12 cellular contexts compared by ENCODE assay signal in genomic region chr22:27100789-27101188, GRCh38.
A peak's percentile ranks its signal among the peaks of the same experiment; 100 is the strongest.
DNase-seq lines count a peak whose midpoint lies in the region; ATAC-seq and TF ChIP-seq lines count a peak whose summit lies in the region.
"Had no signal": no experiment of that assay in that cellular context is flagged by ENCODE, and none has a peak within 500 bp of the region (broad histone marks: within the 10 kb centered on the region; RNA-seq: fewer than 3 reads in every experiment).

No MANE protein-coding gene starts in this region.

- H3K36me3 ChIP-seq in HEK293 (ENCODE audit: control insufficient read depth in 2 of 2, insufficient read depth in 1 of 2, low read length in 2 of 2) (no peaks in the 10 kb centered on the region), SK-N-SH (replicated peaks in 1 of 2; ENCODE audit: control insufficient read depth in 1 of 2, insufficient read depth in 2 of 2, low read length in 1 of 2) (no peaks in the 10 kb centered on the region), hepatocyte (replicated peaks; ENCODE audit: insufficient read depth, low read depth) (no peaks in the 10 kb centered on the region), skeletal muscle satellite cell (ENCODE audit: insufficient read depth, low read length) (no peaks in the 10 kb centered on the region)
- no peaks in the 10 kb centered on the region for H3K36me3 ChIP-seq in CD4-positive, alpha-beta memory T cell (ENCODE audit: insufficient read depth, low read length)
- H3K36me3 ChIP-seq: stomach had no signal

- no peak overlapping the region for H3K27ac ChIP-seq in HEK293 (ENCODE audit: extremely low read depth, low read depth, low read length)
- H3K27ac ChIP-seq in SK-N-SH (ENCODE audit: low read depth in 2 of 2, low read length in 1 of 2): no peak overlapping the region
- no peak overlapping the region for H3K27ac ChIP-seq in hepatocyte
- no peak overlapping the region for H3K27ac ChIP-seq in CD4-positive, alpha-beta memory T cell (ENCODE audit: low read depth, low read length)

- H3K4me3 ChIP-seq in HEK293 (ENCODE audit: low read depth, low read length) (peak overlapping the region; percentile 5; the same call in 1 of the 2 replicates), SK-N-SH (ENCODE audit: low read depth in 2 of 2, low read length in 1 of 2) (no peak overlapping the region), hepatocyte (no peak overlapping the region), skeletal muscle satellite cell (ENCODE audit: low read length) (no peak overlapping the region)
- no peak overlapping the region for H3K4me3 ChIP-seq in CD4-positive, alpha-beta memory T cell (ENCODE audit: low read length in 2 of 2)
- H3K4me3 ChIP-seq: skin epidermis, stomach had no signal

- no peaks in the 10 kb centered on the region for H3K36me3 Mint-ChIP-seq in CD4-positive, alpha-beta memory T cell
- no peaks in the 10 kb centered on the region for H3K36me3 Mint-ChIP-seq in natural killer cell treated with Interleukin-12 subunit alpha and Interleukin-12 subunit beta and Interleukin-15 and Interleukin-18, amount 100 ng/mL, for 72 hours

- intact Hi-C loops in CD4-positive, alpha-beta memory T cell (cut with micrococcal nuclease): no loop called here

- peaks cover 0 to 3% (median 0%) of the 10 kb centered on the region in 8 donors for H3K9me3 Mint-ChIP-seq in CD4-positive, alpha-beta memory T cell
- no peaks in the 10 kb centered on the region for H3K9me3 Mint-ChIP-seq in natural killer cell treated with Interleukin-12 subunit alpha and Interleukin-12 subunit beta and Interleukin-15 and Interleukin-18, amount 100 ng/mL, for 72 hours
- H3K9me3 Mint-ChIP-seq: dendritic cell treated with granulocyte-macrophage colony-stimulating factor and Interleukin-4, amounts not matched to agents 40 ng/mL and 50 ng/mL, for 4 days had no signal

- H3K4me3 Mint-ChIP-seq in CD4-positive, alpha-beta memory T cell: no peak overlapping the region
- no peak overlapping the region for H3K4me3 Mint-ChIP-seq in natural killer cell treated with Interleukin-12 subunit alpha and Interleukin-12 subunit beta and Interleukin-15 and Interleukin-18, amount 100 ng/mL, for 72 hours
- H3K4me3 Mint-ChIP-seq: dendritic cell treated with granulocyte-macrophage colony-stimulating factor and Interleukin-4, amounts not matched to agents 40 ng/mL and 50 ng/mL, for 4 days had no signal

- peaks cover 18% of the 10 kb centered on the region in 2 donors for H3K27me3 Mint-ChIP-seq in CD4-positive, alpha-beta memory T cell
- peaks cover 24 to 33% of the 10 kb centered on the region in 2 donors for H3K27me3 Mint-ChIP-seq in natural killer cell treated with Interleukin-12 subunit alpha and Interleukin-12 subunit beta and Interleukin-15 and Interleukin-18, amount 100 ng/mL, for 72 hours

- CTCF ChIA-PET in HEK293 (lab: Yijun Ruan, JAX): interaction anchor here (0.7 kb wide), 1 partner anchor 118 kb away, joined by 5 read pairs; no protein-coding TSS in a partner anchor
- CTCF ChIA-PET in SK-N-SH (lab: Yijun Ruan, JAX): interaction anchor here (0.9 kb wide), 1 partner anchor 11 kb away, joined by 3 read pairs; no protein-coding TSS in a partner anchor
- CTCF ChIA-PET in CD4-positive, alpha-beta memory T cell (lab: Charles Lee; ENCODE audit: partially characterized antibody): no interaction called here

- no peak overlapping the region for H3K27ac Mint-ChIP-seq in CD4-positive, alpha-beta memory T cell
- H3K27ac Mint-ChIP-seq in natural killer cell treated with Interleukin-12 subunit alpha and Interleukin-12 subunit beta and Interleukin-15 and Interleukin-18, amount 100 ng/mL, for 72 hours: no peak overlapping the region
- H3K27ac Mint-ChIP-seq: dendritic cell treated with granulocyte-macrophage colony-stimulating factor and Interleukin-4, amounts not matched to agents 40 ng/mL and 50 ng/mL, for 4 days had no signal

- 7% methylated on average over 5 of the region's 18 CpGs for WGBS in SK-N-SH (ENCODE audit: low lambda C conversion rate)
- WGBS in hepatocyte (ENCODE audit: low lambda C conversion rate, missing lambda C conversion rate): 7% methylated on average over 18 of the region's 18 CpGs

- H3K4me2 ChIP-seq in SK-N-SH: peak overlapping the region; percentile 52
- peak overlapping the region; percentile 9 for H3K4me2 ChIP-seq in hepatocyte
- peak overlapping the region; percentile 32 for H3K4me2 ChIP-seq in skeletal muscle satellite cell (ENCODE audit: low read length)

- no peak for ATAC-seq in natural killer cell treated with Interleukin-12 subunit alpha and Interleukin-12 subunit beta and Interleukin-15 and Interleukin-18, amount 100 ng/mL, for 72 hours

- H3K9me3 ChIP-seq in HEK293 (ENCODE audit: control insufficient read depth, insufficient read depth, low read depth, low read length) (no peaks in the 10 kb centered on the region), SK-N-SH (no peaks in the 10 kb centered on the region), hepatocyte (ENCODE audit: low read depth) (no peaks in the 10 kb centered on the region), skeletal muscle satellite cell (replicated peaks; ENCODE audit: low read length) (no peaks in the 10 kb centered on the region)
- no peaks in the 10 kb centered on the region for H3K9me3 ChIP-seq in CD4-positive, alpha-beta memory T cell (ENCODE audit: control insufficient read depth in 1 of 2, low read length in 2 of 2)
- H3K9me3 ChIP-seq: stomach had no signal

- TF ChIP-seq CTCF in HEK293 (tag by site-specific recombination; IDR thresholded peaks at IDR 0.05) (no peak), SK-N-SH (IDR thresholded peaks at IDR 0.05) (no peak), hepatocyte (IDR thresholded peaks at IDR 0.05; ENCODE audit: poor library complexity) (no peak)

- peaks cover 4% of the 10 kb centered on the region for H3F3A ChIP-seq in SK-N-SH (replicated peaks; ENCODE audit: insufficient read depth)

- peaks cover 63% of the 10 kb centered on the region; the same call in 1 of the 2 replicates for H3K27me3 ChIP-seq in SK-N-SH (ENCODE audit: insufficient read depth)
- peaks cover 7% of the 10 kb centered on the region for H3K27me3 ChIP-seq in hepatocyte
- peaks cover 51% of the 10 kb centered on the region for H3K27me3 ChIP-seq in skeletal muscle satellite cell (ENCODE audit: control insufficient read depth, insufficient read depth, low read length)
- no peaks in the 10 kb centered on the region for H3K27me3 ChIP-seq in CD4-positive, alpha-beta memory T cell (ENCODE audit: insufficient read depth, low read length)

- H3K4me1 ChIP-seq in HEK293 (ENCODE audit: control insufficient read depth, insufficient read depth, low read length) (peaks cover 2% of the 10 kb centered on the region; the same call in 1 of the 2 replicates), SK-N-SH (ENCODE audit: control insufficient read depth in 1 of 2, insufficient read depth in 2 of 2, low read depth in 1 of 2, low read length in 1 of 2) (peaks cover 0 to 11% of the 10 kb centered on the region in 2 experiments; a peak in 1 of 4 replicates), hepatocyte (ENCODE audit: insufficient read depth) (peaks cover 8% of the 10 kb centered on the region), skeletal muscle satellite cell (ENCODE audit: control insufficient read depth, insufficient read depth, low read length) (peaks cover 15% of the 10 kb centered on the region)
- H3K4me1 ChIP-seq in CD4-positive, alpha-beta memory T cell (ENCODE audit: insufficient read depth, low read length): no peaks in the 10 kb centered on the region

- H3K9ac ChIP-seq in SK-N-SH: no peak overlapping the region
- H3K9ac ChIP-seq in skeletal muscle satellite cell (ENCODE audit: low read depth, low read length): no peak overlapping the region

- no peaks in the 10 kb centered on the region for H3K9me2 ChIP-seq in SK-N-SH
- no peaks in the 10 kb centered on the region for H3K9me2 ChIP-seq in hepatocyte (replicated peaks; ENCODE audit: insufficient read depth)

- H2AFZ ChIP-seq in SK-N-SH (ENCODE audit: low read depth) (no peak overlapping the region), hepatocyte (no peak overlapping the region)

- DNase-seq in SK-N-SH (peak; percentile 76), hepatocyte (ENCODE audit: low spot score) (peak; percentile 70)
- DNase-seq in CD4-positive, alpha-beta memory T cell: no peak
- DNase-seq in natural killer cell treated with Interleukin-12 subunit alpha and Interleukin-12 subunit beta and Interleukin-15 and Interleukin-18, amount 100 ng/mL, for 72 hours (ENCODE audit: low spot score): no peak
- DNase-seq in NK-92 treated with Interleukin-12 subunit alpha and Interleukin-12 subunit beta, amount 100 ng/mL, for 24 hours (lab: John Stamatoyannopoulos, UW): no peak
- DNase-seq: activated CD8-positive, alpha-beta memory T cell treated with anti-CD3 and anti-CD28 coated beads, Interleukin-2, amount 50 U/mL, for 4 hours; stomach; T-helper 1 cell had no signal

- no peaks in the 10 kb centered on the region for H3K79me2 ChIP-seq in SK-N-SH (ENCODE audit: insufficient read depth)
- H3K79me2 ChIP-seq in hepatocyte: no peaks in the 10 kb centered on the region

- no peak for TF ChIP-seq RAD21 in SK-N-SH (IDR thresholded peaks at IDR 0.05; ENCODE audit: low read length)

- POLR2A ChIA-PET in HEK293 (lab: Yijun Ruan, JAX) (no interaction called here), SK-N-SH (lab: Yijun Ruan, JAX) (no interaction called here)
- POLR2A ChIA-PET in CD4-positive, alpha-beta memory T cell (lab: Charles Lee; ENCODE audit: partially characterized antibody): no interaction called here

- TF ChIP-seq EP300 in SK-N-SH (IDR thresholded peaks at IDR 0.05; ENCODE audit: borderline replicate concordance in 1 of 2, low read depth in 1 of 2, low read length in 1 of 2): no peak

- no peaks in the 10 kb centered on the region for H4K20me1 ChIP-seq in SK-N-SH (ENCODE audit: insufficient read depth)
- no peaks in the 10 kb centered on the region for H4K20me1 ChIP-seq in hepatocyte (ENCODE audit: insufficient read depth, poor library complexity, severe bottlenecking)

- no peaks in the 10 kb centered on the region for H3K4me1 Mint-ChIP-seq in CD4-positive, alpha-beta memory T cell
- no peaks in the 10 kb centered on the region for H3K4me1 Mint-ChIP-seq in natural killer cell treated with Interleukin-12 subunit alpha and Interleukin-12 subunit beta and Interleukin-15 and Interleukin-18, amount 100 ng/mL, for 72 hours (ENCODE audit: low read depth in 2 of 2)

TF ChIP-seq in HEK293, 187 proteins besides CTCF, POLR2A, EP300 and RAD21 (continues in another document):
- TF ChIP-seq ZFHX2 (tag by site-specific recombination; conservative IDR thresholded peaks at IDR 0.05) (peak; percentile 73), ZNF335 (tag by site-specific recombination; conservative IDR thresholded peaks at IDR 0.05) (0 out of 2 replicates have a peak, but pooled peaks have one; percentile 47), FEZF1 (tag by site-specific recombination; IDR thresholded peaks at IDR 0.05) (0 out of 2 replicates have a peak, but pooled peaks have one; percentile 20), ZBTB17 (tag by site-specific recombination; IDR thresholded peaks at IDR 0.05) (peak; percentile 89)

TF ChIP-seq in SK-N-SH, 30 proteins besides CTCF, POLR2A, EP300 and RAD21 (continues in another document):
- no peak for TF ChIP-seq TCF12 (IDR thresholded peaks at IDR 0.05)

Comparison
In these comparisons a context has a peak if more than half of its experiments do, and no peak if none do; other contexts are left out.
1. DNase-seq: peak in SK-N-SH (single experiment) and hepatocyte (single experiment); none in CD4-positive, alpha-beta memory T cell (0 of 5), natural killer cell treated with Interleukin-12 subunit alpha and Interleukin-12 subunit beta and Interleukin-15 and Interleukin-18, amount 100 ng/mL, for 72 hours (single experiment) and NK-92 treated with Interleukin-12 subunit alpha and Interleukin-12 subunit beta, amount 100 ng/mL, for 24 hours (single experiment).
2. Peak in every context shown above with its lines, with median percentiles within 50 percentile points of each other: H3K4me2 ChIP-seq.